In genomic region chr2:9556121-9556869, GRCh38 we compare ENCODE assay signal across 8 cellular contexts. TPM values are rescaled to one million over a fixed set of nuclear protein-coding genes. Genes with fewer than 3 reads are reported as not detected.
DNase-seq lines count a peak whose midpoint lies in the region; ATAC-seq and TF ChIP-seq lines count a peak whose summit lies in the region.

No MANE protein-coding gene starts in this region.

- POLR2A ChIA-PET in CD4-positive, alpha-beta T cell (lab: Charles Lee) = interaction anchor here (0.6 to 3.7 kb wide), 28 partner anchors 9 to 892 kb away, joined by 3 to 80 read pairs (median 4); partner anchors contain the start of genes CPSF3, IAH1, ITGB1BP1 and KLF11
- POLR2A ChIA-PET in activated CD4-positive, alpha-beta memory T cell treated with anti-CD3 and anti-CD28 coated beads for 36 hours (lab: Charles Lee) = interaction anchor here (0.6 to 3.3 kb wide), 26 partner anchors 9 to 287 kb away, joined by 3 to 38 read pairs (median 5); partner anchors contain the start of genes CPSF3, ITGB1BP1, TAF1B and YWHAQ

- ATAC-seq in CD4-positive, alpha-beta T cell (ENCODE audit: poor library complexity) = peak; percentile 4
- ATAC-seq in GM21367 (IDR thresholded peaks at IDR 0.05; ENCODE audit: unreplicated experiment) = peak; percentile 15
- ATAC-seq in HG03575 (IDR thresholded peaks at IDR 0.05; ENCODE audit: extremely low read depth, insufficient number of reproducible peaks, low FRiP score, unreplicated experiment) = peak; percentile 3

- H3K9ac ChIP-seq in trophoblast cell (ENCODE audit: low read length) = peak overlapping the region; percentile 86

- H3K9me3 ChIP-seq in CD4-positive, alpha-beta T cell (ENCODE audit: control insufficient read depth, low read length) = no peaks in the 10 kb centered on the region
- no peaks in the 10 kb centered on the region for H3K9me3 ChIP-seq in trophoblast cell (ENCODE audit: insufficient read depth, low read depth, low read length)

- H3K4me3 ChIP-seq in fibroblast of the aortic adventitia (ENCODE audit: low read depth, low read length) = peak overlapping the region; percentile 79
- H3K4me3 ChIP-seq in trophoblast cell (ENCODE audit: low read depth, low read length) = peak overlapping the region; percentile 71

- H2BK12ac ChIP-seq in trophoblast cell (ENCODE audit: low read length) = no peak overlapping the region

- peak overlapping the region; percentile 95 for H2AFZ ChIP-seq in trophoblast cell (ENCODE audit: insufficient read depth, low read length, poor library complexity)

- no peak for TF ChIP-seq CTCF in CD4-positive, alpha-beta T cell (IDR thresholded peaks at IDR 0.05)
- TF ChIP-seq CTCF in fibroblast of the aortic adventitia (IDR thresholded peaks at IDR 0.05; ENCODE audit: insufficient read depth, low read length) = no peak

- peaks cover 13% of the 10 kb centered on the region for H3K79me1 ChIP-seq in trophoblast cell (ENCODE audit: low read length)

- H4K8ac ChIP-seq in trophoblast cell (ENCODE audit: low read depth, low read length) = peak overlapping the region; percentile 95

- H3K79me2 ChIP-seq in trophoblast cell (ENCODE audit: control insufficient read depth, insufficient read depth, low read length, poor library complexity) = peaks cover 11% of the 10 kb centered on the region

- H3K23ac ChIP-seq in trophoblast cell (ENCODE audit: low read length) = no peak overlapping the region

- no peaks in the 10 kb centered on the region for H3K27me3 Mint-ChIP-seq in CD4-positive, alpha-beta T cell
- no peaks in the 10 kb centered on the region for H3K27me3 Mint-ChIP-seq in activated CD4-positive, alpha-beta memory T cell treated with anti-CD3 and anti-CD28 coated beads for 36 hours

- H3K36me3 ChIP-seq in trophoblast cell (ENCODE audit: control insufficient read depth in 1 of 2, insufficient read depth in 2 of 2, low read length in 2 of 2) = peaks cover 0 to 3% of the 10 kb centered on the region in 2 experiments

- no CpG with 5 or more reads among the region's 35 CpGs for WGBS in trophoblast cell (ENCODE audit: extremely low coverage, insufficient coverage, insufficient read length)

- intact Hi-C loops in CD4-positive, alpha-beta T cell (cut with DNase I, micrococcal nuclease) = loop anchor here (2.0 to 10.0 kb wide), 6 partner anchors 84 to 551 kb away; partner anchors contain the start of genes IAH1 (in 1 of the 2), KLF11 (in 1 of the 2) and MBOAT2 (in 1 of the 2)
- intact Hi-C loops in activated CD4-positive, alpha-beta memory T cell treated with anti-CD3 and anti-CD28 coated beads for 36 hours (cut with micrococcal nuclease) = no loop called here

- peak overlapping the region; percentile 90 for H2BK5ac ChIP-seq in trophoblast cell (ENCODE audit: low read depth, low read length, poor library complexity)

- no peaks in the 10 kb centered on the region for H3K9me3 Mint-ChIP-seq in CD4-positive, alpha-beta T cell
- no peaks in the 10 kb centered on the region for H3K9me3 Mint-ChIP-seq in activated CD4-positive, alpha-beta memory T cell treated with anti-CD3 and anti-CD28 coated beads for 36 hours

- CTCF ChIA-PET in CD4-positive, alpha-beta T cell (lab: Charles Lee) = interaction anchor here (0.6 to 2.6 kb wide), 9 partner anchors 16 to 428 kb away, joined by 3 to 13 read pairs (median 3); partner anchors contain the start of genes TAF1B and YWHAQ
- CTCF ChIA-PET in activated CD4-positive, alpha-beta memory T cell treated with anti-CD3 and anti-CD28 coated beads for 36 hours (lab: Charles Lee) = interaction anchor here (0.6 to 2.6 kb wide), 19 partner anchors 12 to 416 kb away, joined by 3 to 17 read pairs (median 4); partner anchors contain the start of genes CPSF3 and ITGB1BP1

- H3K36me3 Mint-ChIP-seq in CD4-positive, alpha-beta T cell (ENCODE audit: low read depth) = peaks cover 15% of the 10 kb centered on the region
- peaks cover 8% of the 10 kb centered on the region for H3K36me3 Mint-ChIP-seq in activated CD4-positive, alpha-beta memory T cell treated with anti-CD3 and anti-CD28 coated beads for 36 hours

- H3K18ac ChIP-seq in trophoblast cell (ENCODE audit: low read length) = peak overlapping the region; percentile 91

- peak in 4 of 10 experiments; percentile 4 to 13 (median 4) for DNase-seq in CD4-positive, alpha-beta T cell
- DNase-seq in activated CD4-positive, alpha-beta memory T cell treated with anti-CD3 and anti-CD28 coated beads for 36 hours = peak; percentile 47
- DNase-seq in fibroblast of the aortic adventitia (ENCODE audit: low read depth) = peak; percentile 51
- DNase-seq in trophoblast cell = peak; percentile 18 to 50
- DNase-seq in hippocampal formation (lab: John Stamatoyannopoulos, UW) = no peak
- DNase-seq in stimulated activated CD4-positive, alpha-beta T cell treated with anti-CD3 and anti-CD28 coated beads, Interleukin-2, amount 100 ng/mL, for 48 hours = no peak

- H2AK5ac ChIP-seq in trophoblast cell (ENCODE audit: low read length) = peak overlapping the region; percentile 85

- peaks cover 53% of the 10 kb centered on the region for H3K4me1 Mint-ChIP-seq in CD4-positive, alpha-beta T cell (ENCODE audit: low read depth)
- peaks cover 47% of the 10 kb centered on the region for H3K4me1 Mint-ChIP-seq in activated CD4-positive, alpha-beta memory T cell treated with anti-CD3 and anti-CD28 coated beads for 36 hours (ENCODE audit: low read depth)

- H3K27me3 ChIP-seq in CD4-positive, alpha-beta T cell (ENCODE audit: control insufficient read depth, insufficient read depth, low read length) = no peaks in the 10 kb centered on the region
- H3K27me3 ChIP-seq in trophoblast cell (ENCODE audit: insufficient read depth, low read length) = no peaks in the 10 kb centered on the region

- peak overlapping the region; percentile 95 for H2BK120ac ChIP-seq in trophoblast cell (ENCODE audit: insufficient read depth, low read length, poor library complexity)

- H4K91ac ChIP-seq in trophoblast cell (ENCODE audit: low read depth, low read length) = peak overlapping the region; percentile 92

- peak overlapping the region; percentile 97 for H3K27ac ChIP-seq in CD4-positive, alpha-beta T cell (ENCODE audit: low read depth, low read length)
- H3K27ac ChIP-seq in trophoblast cell (ENCODE audit: low read depth, low read length) = peak overlapping the region; percentile 94

- peak overlapping the region; percentile 86 for H3K27ac Mint-ChIP-seq in CD4-positive, alpha-beta T cell
- peak overlapping the region; percentile 98 for H3K27ac Mint-ChIP-seq in activated CD4-positive, alpha-beta memory T cell treated with anti-CD3 and anti-CD28 coated beads for 36 hours

- peak overlapping the region; percentile 95 for H3K4me3 Mint-ChIP-seq in CD4-positive, alpha-beta T cell
- H3K4me3 Mint-ChIP-seq in activated CD4-positive, alpha-beta memory T cell treated with anti-CD3 and anti-CD28 coated beads for 36 hours = peak overlapping the region; percentile 100

- H3K4me1 ChIP-seq in trophoblast cell (ENCODE audit: control insufficient read depth in 1 of 2, insufficient read depth in 2 of 2, low read length in 2 of 2) = peaks cover 3 to 5% of the 10 kb centered on the region in 2 experiments

- H4K12ac ChIP-seq in trophoblast cell (ENCODE audit: low read depth, low read length) = peak overlapping the region; percentile 95

- H3K14ac ChIP-seq in trophoblast cell (ENCODE audit: low read length) = peak overlapping the region; percentile 97

- H3K4me2 ChIP-seq in trophoblast cell (ENCODE audit: low read length) = peak overlapping the region; percentile 66

- peak overlapping the region; percentile 90 for H3K4ac ChIP-seq in trophoblast cell (ENCODE audit: low read depth, low read length)

RNA-seq across cellular contexts. Expression of gene ADAM17, which starts 0.7 kb away (rescaled TPM):
- 10 to 100 TPM; 21.4 to 21.6 TPM for total RNA-seq in CD4-positive, alpha-beta T cell
- total RNA-seq in activated CD4-positive, alpha-beta memory T cell treated with anti-CD3 and anti-CD28 coated beads for 36 hours = 10 to 100 TPM; 24.0 to 24.7 TPM
- 40.1 and 108 TPM in 2 replicates for total RNA-seq in fibroblast of the aortic adventitia (ENCODE audit: low replicate concordance)
- polyA plus RNA-seq in trophoblast cell (2013) = 33.7 and 34.1 TPM in 2 replicates

Comparison
In these comparisons a context has a peak if more than half of its experiments do, and no peak if none do; other contexts are left out.
1. DNase-seq: peak in activated CD4-positive, alpha-beta memory T cell treated with anti-CD3 and anti-CD28 coated beads for 36 hours (single experiment), fibroblast of the aortic adventitia (single experiment) and trophoblast cell (2 of 2); none in hippocampal formation (0 of 2) and stimulated activated CD4-positive, alpha-beta T cell treated with anti-CD3 and anti-CD28 coated beads, Interleukin-2, amount 100 ng/mL, for 48 hours (0 of 2).
2. Peak in every context shown above with its lines, with median percentiles within 50 percentile points of each other: ATAC-seq.